ENCODE assay signal across 8 cellular contexts in genomic region chr3:184757010-184757651, GRCh38. TPM values are rescaled to one million over a fixed set of nuclear protein-coding genes. Genes with fewer than 3 reads are reported as not detected.
DNase-seq lines count a peak whose midpoint lies in the region; ATAC-seq and TF ChIP-seq lines count a peak whose summit lies in the region.

No MANE protein-coding gene starts in this region.

- H3K4me1 Mint-ChIP-seq in HFFc6 (ENCODE audit: low read depth) (peaks cover 24% of the 10 kb centered on the region), WTC11 (peaks cover 54% of the 10 kb centered on the region), immature natural killer cell (peaks cover 0 to 11% of the 10 kb centered on the region in 2 donors), glutamatergic neuron (ENCODE audit: low read depth, unreplicated experiment) (peaks cover 12% of the 10 kb centered on the region)

- no peak for TF ChIP-seq CTCF in HFFc6 (IDR thresholded peaks at IDR 0.05)
- no peak for TF ChIP-seq CTCF in WTC11 (IDR thresholded peaks at IDR 0.05)
- no peak for TF ChIP-seq CTCF in glutamatergic neuron (IDR thresholded peaks at IDR 0.05; ENCODE audit: partially characterized antibody, unreplicated experiment)

- CTCF ChIA-PET in WTC11 (lab: Charles Lee) = interaction anchor here (0.5 to 3.7 kb wide), 14 partner anchors 9 to 270 kb away, joined by 3 to 19 read pairs (median 5); partner anchors contain the start of gene EPHB3

- H3K36me3 Mint-ChIP-seq in HFFc6 (ENCODE audit: low read depth) = no peaks in the 10 kb centered on the region
- H3K36me3 Mint-ChIP-seq in WTC11 = peaks cover 4% of the 10 kb centered on the region; the same call in 1 of the 2 replicates
- H3K36me3 Mint-ChIP-seq in immature natural killer cell = no peaks in the 10 kb centered on the region
- no peaks in the 10 kb centered on the region for H3K36me3 Mint-ChIP-seq in glutamatergic neuron (ENCODE audit: unreplicated experiment)

- no peaks in the 10 kb centered on the region for H3K9me3 Mint-ChIP-seq in HFFc6
- H3K9me3 Mint-ChIP-seq in WTC11 = peaks cover 4% of the 10 kb centered on the region
- H3K9me3 Mint-ChIP-seq in immature natural killer cell = peaks cover 0 to 2% (median 0%) of the 10 kb centered on the region in 6 donors
- peaks cover 3% of the 10 kb centered on the region for H3K9me3 Mint-ChIP-seq in glutamatergic neuron (ENCODE audit: unreplicated experiment)

- POLR2A ChIA-PET in WTC11 (lab: Charles Lee) = no interaction called here

- no peak overlapping the region for H3K4me3 ChIP-seq in skin epidermis

- peak; percentile 33 for DNase-seq in HFFc6
- DNase-seq in WTC11 (ENCODE audit: low spot score) = no peak
- peak; percentile 81 for DNase-seq in hepatic stellate cell (ENCODE audit: low spot score)
- DNase-seq in stimulated activated CD4-positive, alpha-beta T cell treated with anti-CD3 and anti-CD28 coated beads, Interleukin-12 subunit alpha, Interleukin-12 subunit beta, amount 100 ng/mL, for 4 hours = no peak
- no peak for DNase-seq in immature natural killer cell
- no peak for DNase-seq in glutamatergic neuron

- H3K4me3 Mint-ChIP-seq in HFFc6 (peak overlapping the region; percentile 22), WTC11 (no peak overlapping the region), immature natural killer cell (no peak overlapping the region), glutamatergic neuron (ENCODE audit: unreplicated experiment) (no peak overlapping the region)

- H3K27ac Mint-ChIP-seq in HFFc6 (no peak overlapping the region; the same call in 1 of the 2 replicates), WTC11 (peak overlapping the region; percentile 85), immature natural killer cell (no peak overlapping the region), glutamatergic neuron (ENCODE audit: unreplicated experiment) (no peak overlapping the region)

- H3K27ac ChIP-seq in skin epidermis = peak overlapping the region in 15 of 21 experiments; percentile 8 to 84 (median 64)

- ATAC-seq in WTC11 (peak; percentile 24), HG02571 (IDR thresholded peaks at IDR 0.05; ENCODE audit: unreplicated experiment) (no peak)

- H3K27me3 Mint-ChIP-seq in HFFc6 (ENCODE audit: insufficient read depth) = no peaks in the 10 kb centered on the region; the same call in 1 of the 2 replicates
- H3K27me3 Mint-ChIP-seq in WTC11 (ENCODE audit: low read depth) = no peaks in the 10 kb centered on the region
- H3K27me3 Mint-ChIP-seq in immature natural killer cell (ENCODE audit: low read depth in 3 of 3) = peaks cover 0 to 4% (median 2%) of the 10 kb centered on the region in 3 donors
- peaks cover 7% of the 10 kb centered on the region for H3K27me3 Mint-ChIP-seq in glutamatergic neuron (ENCODE audit: unreplicated experiment)

TF ChIP-seq in WTC11, 78 proteins besides CTCF, POLR2A, EP300 and RAD21 (continues in another document):
- TF ChIP-seq ERG (CRISPR knock-in tag; IDR thresholded peaks at IDR 0.05) = no peak
- TF ChIP-seq SP1 (CRISPR knock-in tag; conservative IDR thresholded peaks at IDR 0.05) = no peak
- TF ChIP-seq PREB (CRISPR knock-in tag; IDR thresholded peaks at IDR 0.05; ENCODE audit: borderline replicate concordance) = no peak
- TF ChIP-seq ZSCAN18 (CRISPR knock-in tag; IDR thresholded peaks at IDR 0.05) = no peak
- TF ChIP-seq ZNF138 (CRISPR knock-in tag; conservative IDR thresholded peaks at IDR 0.05) = no peak
- no peak for TF ChIP-seq ZNF512 (CRISPR knock-in tag; IDR thresholded peaks at IDR 0.05; ENCODE audit: borderline replicate concordance)
- TF ChIP-seq ATF6 (CRISPR knock-in tag; IDR thresholded peaks at IDR 0.05) = no peak
- TF ChIP-seq ZNF232 (CRISPR knock-in tag; IDR thresholded peaks at IDR 0.05) = no peak
- no peak for TF ChIP-seq PRRX2 (CRISPR knock-in tag; IDR thresholded peaks at IDR 0.05)
- no peak for TF ChIP-seq RORB (CRISPR knock-in tag; IDR thresholded peaks at IDR 0.05)
- TF ChIP-seq ZNF121 (CRISPR knock-in tag; IDR thresholded peaks at IDR 0.05) = no peak

RNA-seq across cellular contexts. Expression of gene MAGEF1, which starts 45.3 kb away (rescaled TPM):
- 10 to 100 TPM; 22.8 to 31.4 (median 23.4) TPM for total RNA-seq in HFFc6 (2021; fragmentation: NEBNext Ultra II Directional; extraction: Animal tissue kit (Norgen Biotek cat#: 25700))
- total RNA-seq in WTC11 (2021) (59.1 to 72.9 TPM (median 63.1 TPM) in 3 replicates), glutamatergic neuron (ENCODE audit: unreplicated experiment) (56.3 TPM)
- 10 to 100 TPM; 21.9 to 30.1 (median 22.6) TPM for polyA plus RNA-seq in immature natural killer cell

RNA-seq across cellular contexts. Expression of gene VPS8, which starts 54.8 kb away (rescaled TPM):
- total RNA-seq in HFFc6 (2021; fragmentation: NEBNext Ultra II Directional; extraction: Animal tissue kit (Norgen Biotek cat#: 25700)) = 10 to 100 TPM; 26.8 to 34.8 (median 33.0) TPM
- total RNA-seq in WTC11 (2021) (44.9 to 49.5 TPM (median 46.1 TPM) in 3 replicates), glutamatergic neuron (ENCODE audit: unreplicated experiment) (94.5 TPM)
- 10 to 100 TPM; 16.0 to 20.8 (median 16.7) TPM for polyA plus RNA-seq in immature natural killer cell

Comparison
In these comparisons a context has a peak if more than half of its experiments do, and no peak if none do; other contexts are left out.
1. DNase-seq: peak in HFFc6 (single experiment) and hepatic stellate cell (single experiment); none in WTC11 (single experiment), stimulated activated CD4-positive, alpha-beta T cell treated with anti-CD3 and anti-CD28 coated beads, Interleukin-12 subunit alpha, Interleukin-12 subunit beta, amount 100 ng/mL, for 4 hours (single experiment), immature natural killer cell (0 of 3) and glutamatergic neuron (single experiment).